Comparison of ENCODE assay signal across 16 cellular contexts in genomic region chr7:121023189-121023588, GRCh38. TPM values are rescaled to one million over a fixed set of nuclear protein-coding genes. Genes with fewer than 3 reads are reported as not detected.
A peak's percentile ranks its signal among the peaks of the same experiment; 100 is the strongest.
DNase-seq lines count a peak whose midpoint lies in the region; ATAC-seq and TF ChIP-seq lines count a peak whose summit lies in the region.
"Had no signal": no experiment of that assay in that cellular context is flagged by ENCODE, and none has a peak within 500 bp of the region (broad histone marks: within the 10 kb centered on the region; RNA-seq: fewer than 3 reads in every experiment).

No MANE protein-coding gene starts in this region.

- H3K9me3 ChIP-seq in esophagus squamous epithelium = no peaks in the 10 kb centered on the region
- no peaks in the 10 kb centered on the region for H3K9me3 ChIP-seq in mucosa of descending colon
- H3K9me3 ChIP-seq in thoracic aorta = no peaks in the 10 kb centered on the region
- H3K9me3 ChIP-seq: body of pancreas had no signal

- TF ChIP-seq CTCF in esophagus squamous epithelium (IDR thresholded peaks at IDR 0.05) (no peak), mucosa of descending colon (IDR thresholded peaks at IDR 0.05) (no peak), thoracic aorta (IDR thresholded peaks at IDR 0.05) (no peak)

- intact Hi-C loops in esophagus squamous epithelium (cut with DNase I) = no loop called here
- intact Hi-C loops in mucosa of descending colon (cut with DNase I, micrococcal nuclease) = no loop called here
- intact Hi-C loops in posterior vena cava (cut with DNase I) = no loop called here

- H3K4me1 ChIP-seq in esophagus squamous epithelium = peaks cover 0 to 34% (median 9%) of the 10 kb centered on the region in 3 donors
- peaks cover 15% of the 10 kb centered on the region for H3K4me1 ChIP-seq in mucosa of descending colon (ENCODE audit: low read depth)
- H3K4me1 ChIP-seq in thoracic aorta (ENCODE audit: control insufficient read depth in 1 of 2, low read depth in 2 of 2) = peaks cover 38 to 73% of the 10 kb centered on the region in 2 donors
- H3K4me1 ChIP-seq: body of pancreas had no signal

- peak; percentile 8 for ATAC-seq in mucosa of descending colon
- no peak for ATAC-seq in thoracic aorta (ENCODE audit: insufficient number of reproducible peaks, low FRiP score, low read depth)
- ATAC-seq: body of pancreas had no signal

- H3K36me3 ChIP-seq in esophagus squamous epithelium (no peaks in the 10 kb centered on the region), mucosa of descending colon (ENCODE audit: low read depth) (no peaks in the 10 kb centered on the region), thoracic aorta (no peaks in the 10 kb centered on the region)

- no peak for TF ChIP-seq POLR2A in esophagus squamous epithelium (IDR thresholded peaks at IDR 0.05)

- H3K27me3 ChIP-seq in esophagus squamous epithelium = no peaks in the 10 kb centered on the region
- H3K27me3 ChIP-seq in thoracic aorta (replicated peaks; ENCODE audit: insufficient read depth) = no peaks in the 10 kb centered on the region
- H3K27me3 ChIP-seq: body of pancreas had no signal

- peak; percentile 26 for DNase-seq in MV-4-11 (lab: John Stamatoyannopoulos, UW)
- no peak for DNase-seq in esophagus squamous epithelium (lab: John Stamatoyannopoulos, UW)
- no peak for DNase-seq in mucosa of descending colon
- no peak for DNase-seq in thoracic aorta (ENCODE audit: low spot score)
- DNase-seq in HuH-7.5 (ENCODE audit: low spot score) = no peak
- DNase-seq in activated gamma-delta T cell treated with Interleukin-2 at 50 U/mL for 16 hours = no peak
- DNase-seq in posterior vena cava (ENCODE audit: low spot score) = no peak
- DNase-seq: activated CD4-positive, alpha-beta T cell treated with anti-CD3 and anti-CD28 coated beads for 4 hours; activated CD8-positive, alpha-beta memory T cell treated with anti-CD3 and anti-CD28 coated beads, Interleukin-2, amount 50 U/mL, for 48 hours; activated naive CD4-positive, alpha-beta T cell treated with anti-CD3 and anti-CD28 coated beads for 36 hours; body of pancreas; H7; NCI-H2107; NCI-H82; RPMI8226 had no signal

- H3K4me3 ChIP-seq in esophagus squamous epithelium (no peak overlapping the region), mucosa of descending colon (no peak overlapping the region), thoracic aorta (no peak overlapping the region)
- H3K4me3 ChIP-seq: body of pancreas, lung had no signal

- H3K27ac ChIP-seq in esophagus squamous epithelium = peak overlapping the region in 3 of 4 donors; percentile 49 to 68 (median 67)
- peak overlapping the region; percentile 56 to 71 for H3K27ac ChIP-seq in thoracic aorta
- H3K27ac ChIP-seq: body of pancreas had no signal

RNA-seq across cellular contexts. Expression of gene CPED1, which starts 34.7 kb away (rescaled TPM):
- total RNA-seq in esophagus squamous epithelium = 1 to 10 TPM in 3 of 4 donors, under 1 TPM in 1; 0.61 to 6.3 (median 2.3) TPM
- 10 to 100 TPM in 1 of 3 donors, 1 to 10 TPM in 2; 6.5 to 67.7 (median 8.8) TPM for total RNA-seq in mucosa of descending colon
- 100 to 1,000 TPM in 1 of 2 donors, 10 to 100 TPM in 1; 77.4 to 126 TPM for total RNA-seq in thoracic aorta
- 100 to 1,000 TPM in 1 of 2 donors, 10 to 100 TPM in 1; 99.6 to 120 TPM for total RNA-seq in posterior vena cava
- total RNA-seq: activated naive CD4-positive, alpha-beta T cell treated with anti-CD3 and anti-CD28 coated beads for 36 hours; H7 had no signal
